ENCODE assay signal across 23 cellular contexts in genomic region chr7:41134873-41135250, GRCh38.
"Had no signal": no experiment of that assay in that cellular context is flagged by ENCODE, and none has a peak within 500 bp of the region (broad histone marks: within the 10 kb centered on the region; RNA-seq: fewer than 3 reads in every experiment).

No MANE protein-coding gene starts in this region.

- DNase-seq: activated B cell treated with CpG ODN at 0.5 μM for 24 hours; activated CD4-positive, alpha-beta T cell treated with anti-CD3 and anti-CD28 coated beads for 36 hours; activated CD4-positive, alpha-beta T cell treated with anti-CD3 and anti-CD28 coated beads, Interleukin-2, amount 50 U/mL, for 4 hours; activated CD8-positive, alpha-beta memory T cell treated with anti-CD3 and anti-CD28 coated beads for 24 hours; activated CD8-positive, alpha-beta memory T cell treated with anti-CD3 and anti-CD28 coated beads, Interleukin-2, amount 50 U/mL, for 4 hours; activated naive CD4-positive, alpha-beta T cell treated with Interleukin-2 at 50 U/mL for 16 hours; activated naive CD8-positive, alpha-beta T cell treated with anti-CD3 and anti-CD28 coated beads for 36 hours; activated T-cell treated with anti-CD3 and anti-CD28 coated beads, Interleukin-2, amount 50 U/mL, for 4 hours; colonic mucosa; dorsolateral prefrontal cortex; effector memory CD8-positive, alpha-beta T cell; left colon; lower lobe of right lung; natural killer cell; stimulated activated CD4-positive, alpha-beta T cell treated with anti-CD3 and anti-CD28 coated beads, Interleukin-4, amount 100 ng/mL, for 4 hours; stimulated activated naive CD8-positive, alpha-beta T cell treated with anti-CD3 and anti-CD28 coated beads, Interleukin-15, Interleukin-2, amounts not matched to agents 100 U/mL and 50 U/mL, for 24 hours; T1000; upper lobe of right lung had no signal

- H3K4me1 ChIP-seq: colonic mucosa, lower lobe of right lung, prostate gland, right atrium auricular region, upper lobe of right lung had no signal

- H3K27ac ChIP-seq: colonic mucosa, dorsolateral prefrontal cortex, esophagus muscularis mucosa, heart left ventricle, lower lobe of right lung, ovary, prostate gland, right atrium auricular region, upper lobe of right lung had no signal

- H3K27me3 ChIP-seq: colonic mucosa, esophagus muscularis mucosa, ovary, right atrium auricular region, upper lobe of right lung had no signal

- H3K36me3 ChIP-seq: colonic mucosa, esophagus muscularis mucosa, heart left ventricle, lower lobe of right lung, ovary, prostate gland, right atrium auricular region, upper lobe of right lung had no signal

- H3K9me3 ChIP-seq: colonic mucosa, esophagus muscularis mucosa, heart left ventricle, lower lobe of right lung, ovary, prostate gland, right atrium auricular region, upper lobe of right lung had no signal

- H3K4me3 ChIP-seq: colonic mucosa, dorsolateral prefrontal cortex, esophagus muscularis mucosa, heart left ventricle, lower lobe of right lung, ovary, prostate gland, right atrium auricular region, upper lobe of right lung had no signal
